ENCODE assay signal across 17 cellular contexts in genomic region chr4:68553830-68554229, GRCh38. TPM values are rescaled to one million over a fixed set of nuclear protein-coding genes. Genes with fewer than 3 reads are reported as not detected.
DNase-seq lines count a peak whose midpoint lies in the region; ATAC-seq and TF ChIP-seq lines count a peak whose summit lies in the region.
"Not testable (repeated sequence)": the region's sequence is repeated elsewhere in the genome, so short reads cannot be mapped to it uniquely, and the experiment has no call there.
"Had no signal": no experiment of that assay in that cellular context is flagged by ENCODE, and none has a peak within 500 bp of the region (broad histone marks: within the 10 kb centered on the region; RNA-seq: fewer than 3 reads in every experiment).

No MANE protein-coding gene starts in this region.

- H3K4me3 ChIP-seq in GM12865 (ENCODE audit: low read depth, low read length): not testable (repeated sequence)

- peak; percentile 65 for DNase-seq in GM12865 (ENCODE audit: low read depth)
- not testable (repeated sequence) for DNase-seq in left lobe of liver (ENCODE audit: low spot score)

- peak; percentile 51 for ATAC-seq in GM18861 (IDR thresholded peaks at IDR 0.05; ENCODE audit: unreplicated experiment)
- ATAC-seq in GM19438 (IDR thresholded peaks at IDR 0.05; ENCODE audit: low read depth, unreplicated experiment): peak; percentile 44
- ATAC-seq in GM21723 (IDR thresholded peaks at IDR 0.05; ENCODE audit: unreplicated experiment): peak; percentile 71
- ATAC-seq in HG02870 (IDR thresholded peaks at IDR 0.05; ENCODE audit: unreplicated experiment): peak; percentile 68
- ATAC-seq in HG03095 (IDR thresholded peaks at IDR 0.05; ENCODE audit: unreplicated experiment): peak; percentile 56
- peak; percentile 71 for ATAC-seq in HG03442 (IDR thresholded peaks at IDR 0.05; ENCODE audit: unreplicated experiment)
- ATAC-seq in left lobe of liver: peak; percentile 39

- not testable (repeated sequence) for TF ChIP-seq CTCF in GM12865 (IDR thresholded peaks at IDR 0.05; ENCODE audit: insufficient read depth, low read depth, low read length, missing control alignments)

RNA-seq across cellular contexts. Expression of gene UGT2B17, which starts 22.3 kb away (rescaled TPM):
- 9.8 TPM for total RNA-seq in left lobe of liver
- total RNA-seq: activated T-helper 1 cell treated with anti-CD3 and anti-CD28 coated beads, Interleukin-12 subunit alpha, Interleukin-12 subunit beta, Interleukin-2, Interleukin-4 antibody, amounts not matched to agents 30 ng/mL and 10 ng/mL and 1 ng/mL, durations not matched to agents 14 hours and 24 hours and 36 hours; CD4-positive, CD25-positive, alpha-beta regulatory T cell; H4; HT-29; lower leg skin; naive thymus-derived CD8-positive, alpha-beta T cell; occipital lobe; pulmonary artery endothelial cell; SJCRH30 had no signal
